In the genomic region with DNA sequence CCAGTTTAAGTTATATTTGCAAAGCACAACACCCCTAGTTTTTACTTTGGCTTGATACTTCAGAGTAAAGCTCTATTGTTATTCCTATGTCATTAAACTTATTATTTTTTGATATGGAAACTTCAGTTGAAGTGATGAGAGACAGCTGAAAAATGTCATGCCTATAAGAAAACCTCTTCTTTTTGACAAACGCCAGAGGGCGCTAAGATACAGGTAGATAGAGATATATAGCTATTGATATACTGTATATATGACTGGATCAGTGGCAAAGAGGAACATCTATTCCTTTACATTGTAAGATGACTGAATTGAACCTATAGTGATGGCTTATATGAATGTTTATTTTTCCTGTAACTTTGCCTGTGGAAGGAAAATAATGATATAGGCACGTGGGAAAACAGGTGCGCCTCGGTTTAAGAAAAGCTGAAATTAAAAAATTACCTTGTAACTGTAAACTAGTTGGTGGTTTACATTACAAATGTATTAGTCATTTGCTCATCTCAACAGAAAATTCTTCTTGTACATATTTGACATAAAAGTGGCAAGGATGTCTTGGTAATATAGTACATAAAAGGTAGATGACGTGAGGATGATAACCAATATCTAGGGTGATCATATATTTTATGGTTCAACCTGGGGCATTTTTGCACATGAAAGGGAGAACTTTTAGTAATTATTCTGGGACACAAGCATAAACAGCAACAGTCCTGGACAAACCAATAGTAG, we compare ENCODE assay signal across 8 cellular contexts.
DNase-seq lines count a peak whose midpoint lies in the region; ATAC-seq and TF ChIP-seq lines count a peak whose summit lies in the region.

No MANE protein-coding gene starts in this region.

- no peak overlapping the region for H3K4me3 Mint-ChIP-seq in stimulated activated effector memory CD8-positive, alpha-beta T cell treated with anti-CD3 and anti-CD28 coated beads, Interleukin-12 subunit alpha, Interleukin-12 subunit beta, amount 100 ng/mL, for 72 hours

- no peaks in the 10 kb centered on the region for H3K4me1 Mint-ChIP-seq in stimulated activated effector memory CD8-positive, alpha-beta T cell treated with anti-CD3 and anti-CD28 coated beads, Interleukin-12 subunit alpha, Interleukin-12 subunit beta, amount 100 ng/mL, for 72 hours

- H3K27ac ChIP-seq in HEK293 (ENCODE audit: extremely low read depth, low read depth, low read length) = no peak overlapping the region
- no peak overlapping the region for H3K27ac ChIP-seq in mammary epithelial cell (ENCODE audit: insufficient read depth, low read depth, low read length)

- peak; percentile 76 for ATAC-seq in stimulated activated effector memory CD8-positive, alpha-beta T cell treated with anti-CD3 and anti-CD28 coated beads, Interleukin-12 subunit alpha, Interleukin-12 subunit beta, amount 100 ng/mL, for 72 hours

- no peaks in the 10 kb centered on the region for H4K20me1 ChIP-seq in mammary epithelial cell (ENCODE audit: insufficient read depth, low read length)

- no peaks in the 10 kb centered on the region for H3K79me2 ChIP-seq in mammary epithelial cell (ENCODE audit: insufficient read depth, low read length)

- H3K9ac ChIP-seq in mammary epithelial cell (ENCODE audit: insufficient read depth, low read length) = no peak overlapping the region

- in situ Hi-C loops in mammary epithelial cell (cut with MboI; ENCODE audit: low sequenced_read_pairs in 2 of 2) = loop anchor here in 1 of 2 donors (5.0 kb wide), 1 partner anchor 127 kb away; no protein-coding TSS in a partner anchor

- BruUV-seq in mammary epithelial cell (replicated peaks; lab: Mats Ljungman, UMichigan) = no TSS peak

- dilution Hi-C loops in mammary epithelial cell (cut with HindIII; ENCODE audit: low sequenced_read_pairs) = no loop called here

- intact Hi-C loops in mammary epithelial cell (cut with micrococcal nuclease) = loop anchor here (1.0 to 5.0 kb wide), 3 partner anchors 132 to 1727 kb away; no protein-coding TSS in a partner anchor

- H3K4me1 ChIP-seq in HEK293 (ENCODE audit: control insufficient read depth, insufficient read depth, low read length) = peaks cover 9% of the 10 kb centered on the region
- H3K4me1 ChIP-seq in mammary epithelial cell (ENCODE audit: insufficient read depth, low read length) = no peaks in the 10 kb centered on the region

- no peaks in the 10 kb centered on the region for H3K9me3 Mint-ChIP-seq in stimulated activated effector memory CD8-positive, alpha-beta T cell treated with anti-CD3 and anti-CD28 coated beads, Interleukin-12 subunit alpha, Interleukin-12 subunit beta, amount 100 ng/mL, for 72 hours

- WGBS in mammary epithelial cell (ENCODE audit: low coverage, missing lambda C conversion rate) = 50% methylated on average over 6 of the region's 6 CpGs

- no peak overlapping the region for H3K4me3 ChIP-seq in HEK293 (ENCODE audit: low read depth, low read length)
- no peak overlapping the region for H3K4me3 ChIP-seq in mammary epithelial cell (replicated peaks in 1 of 3; ENCODE audit: insufficient read depth in 1 of 3, low read depth in 2 of 3, low read length in 3 of 3)

- H3K36me3 ChIP-seq in HEK293 (ENCODE audit: control insufficient read depth in 2 of 2, insufficient read depth in 1 of 2, low read length in 2 of 2) (no peaks in the 10 kb centered on the region), mammary epithelial cell (ENCODE audit: insufficient read depth, low read length) (no peaks in the 10 kb centered on the region)

- H3K36me3 Mint-ChIP-seq in stimulated activated effector memory CD8-positive, alpha-beta T cell treated with anti-CD3 and anti-CD28 coated beads, Interleukin-12 subunit alpha, Interleukin-12 subunit beta, amount 100 ng/mL, for 72 hours = no peaks in the 10 kb centered on the region

- no peak overlapping the region for H2AFZ ChIP-seq in mammary epithelial cell (ENCODE audit: low read depth, low read length)

- CTCF ChIA-PET in HEK293 (lab: Yijun Ruan, JAX) (interaction anchor here (0.5 to 6.8 kb wide), 65 partner anchors 8 to 950 kb away, joined by 3 to 160 read pairs (median 5); partner anchors contain the start of genes FAM229B, LAMA4 and TUBE1), mammary epithelial cell (lab: Charles Lee; ENCODE audit: low non-redundant PET) (interaction anchor here (0.5 to 1.1 kb wide), 6 partner anchors 111 to 440 kb away, joined by 3 to 7 read pairs (median 4); no protein-coding TSS in a partner anchor)

- no peak overlapping the region for H3K27ac Mint-ChIP-seq in stimulated activated effector memory CD8-positive, alpha-beta T cell treated with anti-CD3 and anti-CD28 coated beads, Interleukin-12 subunit alpha, Interleukin-12 subunit beta, amount 100 ng/mL, for 72 hours

- DNase-seq in activated T-cell treated with anti-CD3 and anti-CD28 coated beads for 4 hours = peak; percentile 33
- no peak for DNase-seq in activated T-cell treated with anti-CD3 and anti-CD28 coated beads, Interleukin-2, amount 50 U/mL, for 1 hour
- peak; percentile 68 for DNase-seq in MV-4-11 (lab: John Stamatoyannopoulos, UW)
- DNase-seq in SHP77 (lab: John Stamatoyannopoulos, UW) = peak; percentile 79 to 87
- peak; percentile 57 for DNase-seq in mammary epithelial cell
- peak; percentile 61 for DNase-seq in kidney glomerular epithelial cell (lab: John Stamatoyannopoulos, UW)
- peak; percentile 26 to 61 for DNase-seq in stimulated activated effector memory CD8-positive, alpha-beta T cell treated with anti-CD3 and anti-CD28 coated beads, Interleukin-12 subunit alpha, Interleukin-12 subunit beta, amount 100 ng/mL, for 72 hours (ENCODE audit: low spot score in 2 of 2)

- POLR2A ChIA-PET in HEK293 (lab: Yijun Ruan, JAX) = interaction anchor here (1.0 to 1.1 kb wide), 2 partner anchors 74 to 93 kb away, joined by 3 to 5 read pairs; partner anchors contain the start of genes LAMA4 and TUBE1

- no peaks in the 10 kb centered on the region for H3K27me3 ChIP-seq in mammary epithelial cell (ENCODE audit: insufficient read depth, low read length)

- TF ChIP-seq CTCF in HEK293 (tag by site-specific recombination; IDR thresholded peaks at IDR 0.05) = peak; percentile 54; the same call in 1 of the 2 replicates
- peak; percentile 48 to 76 for TF ChIP-seq CTCF in mammary epithelial cell (conservative IDR thresholded peaks at IDR 0.05 in 1 of 2, IDR thresholded peaks at IDR 0.05 in 1 of 2; ENCODE audit: extremely low read depth in 1 of 2, insufficient read depth in 1 of 2, low read depth in 1 of 2, low read length in 2 of 2)

- no peak overlapping the region for H3K4me2 ChIP-seq in mammary epithelial cell (ENCODE audit: insufficient read depth, low read depth, low read length)

- H3K9me3 ChIP-seq in HEK293 (ENCODE audit: control insufficient read depth, insufficient read depth, low read depth, low read length) (no peaks in the 10 kb centered on the region), mammary epithelial cell (replicated peaks; ENCODE audit: insufficient read depth, low read length) (no peaks in the 10 kb centered on the region)

TF ChIP-seq in HEK293, 187 proteins besides CTCF, POLR2A, EP300 and RAD21:
- peak; percentile 78 for TF ChIP-seq ZNF660 (tag by site-specific recombination; IDR thresholded peaks at IDR 0.05)
- peak; percentile 75 for TF ChIP-seq ZNF654 (tag by site-specific recombination; IDR thresholded peaks at IDR 0.05; ENCODE audit: low read depth)
- peak; percentile 72 for TF ChIP-seq ZSCAN30 (tag by site-specific recombination; IDR thresholded peaks at IDR 0.05)
- no peak for TF ChIP-seq BCL11B (tag by site-specific recombination; IDR thresholded peaks at IDR 0.05; ENCODE audit: low read depth)
TF ChIP-seq in HEK293: peak in this region for 3.
